Comparison of ENCODE assay signal across 23 cellular contexts in the genomic region with DNA sequence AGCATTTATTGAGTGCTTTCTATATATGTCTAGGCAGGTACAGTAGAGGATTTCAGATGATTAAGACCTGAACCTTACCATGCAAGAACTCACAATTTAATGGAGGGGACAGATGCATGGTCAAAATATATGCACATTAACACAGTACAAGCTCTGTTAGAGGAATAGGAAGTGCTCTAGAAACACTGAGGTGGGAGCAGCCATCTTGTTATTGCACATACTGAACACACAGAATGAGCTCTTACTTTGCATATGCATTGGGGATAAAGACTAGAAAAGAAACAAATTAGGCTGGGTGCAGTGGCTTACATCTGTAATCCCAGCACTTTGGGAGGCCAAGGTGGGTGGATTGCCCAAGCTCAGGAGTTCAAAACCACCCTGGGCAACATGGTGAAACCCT.
"Had no signal": no experiment of that assay in that cellular context is flagged by ENCODE, and none has a peak within 500 bp of the region (broad histone marks: within the 10 kb centered on the region; RNA-seq: fewer than 3 reads in every experiment).

No MANE protein-coding gene starts in this region.

- H3K9me3 ChIP-seq: colonic mucosa, heart left ventricle, ovary, prostate gland, tibial nerve had no signal

- H3K36me3 ChIP-seq: colonic mucosa, ovary, prostate gland, WERI-Rb-1 had no signal

- H3K4me1 ChIP-seq: colonic mucosa, prostate gland, tibial nerve had no signal

- H3K27me3 Mint-ChIP-seq: activated CD4-positive, alpha-beta T cell treated with anti-CD3 and anti-CD28 coated beads, Interleukin-2, amount 10 ng/mL, durations not matched to agents 7 days and 5 days; activated naive CD4-positive, alpha-beta T cell treated with anti-CD3 and anti-CD28 coated beads, Interleukin-2, amount 50 U/mL, for 24 hours; naive thymus-derived CD8-positive, alpha-beta T cell had no signal

- H3K27ac Mint-ChIP-seq: activated CD4-positive, alpha-beta T cell treated with anti-CD3 and anti-CD28 coated beads, Interleukin-2, amount 10 ng/mL, durations not matched to agents 7 days and 5 days; activated CD8-positive, alpha-beta T cell treated with anti-CD3 and anti-CD28 coated beads, Interleukin-2, amount 10 ng/mL, durations not matched to agents 7 days and 5 days; activated naive CD4-positive, alpha-beta T cell treated with anti-CD3 and anti-CD28 coated beads, Interleukin-2, amount 50 U/mL, for 24 hours; activated T-helper 1 cell treated with anti-CD3 and anti-CD28 coated beads, Interleukin-12 subunit alpha, Interleukin-12 subunit beta, Interleukin-2, Interleukin-4 antibody, amounts not matched to agents 30 ng/mL and 10 ng/mL and 1 ng/mL, durations not matched to agents 14 hours and 24 hours and 36 hours; mesothelial cell of epicardium had no signal

- FAIRE-seq: astrocyte, islet of Langerhans, TTC549 had no signal

- DNase-seq: activated CD4-positive, alpha-beta T cell treated with anti-CD3 and anti-CD28 coated beads, Interleukin-2, amount 10 ng/mL, durations not matched to agents 7 days and 5 days; activated CD4-positive, CD25-positive, alpha-beta regulatory T cell treated with anti-CD3 and anti-CD28 coated beads, Interleukin-2, amount 50 U/mL, for 72 hours; activated CD8-positive, alpha-beta T cell treated with anti-CD3 and anti-CD28 coated beads, Interleukin-2, amount 10 ng/mL, durations not matched to agents 7 days and 5 days; activated gamma-delta T cell treated with Interleukin-2 at 50 U/mL for 16 hours; colonic mucosa; heart left ventricle; left ventricle myocardium superior; mammary epithelial cell; naive thymus-derived CD8-positive, alpha-beta T cell; ovary; stimulated activated CD4-positive, alpha-beta T cell treated with anti-CD3 and anti-CD28 coated beads, Interleukin-2, amount 100 ng/mL, for 48 hours; stimulated activated CD8-positive, alpha-beta memory T cell treated with anti-CD3 and anti-CD28 coated beads, Interleukin-4, amount 100 ng/mL, for 48 hours; stimulated activated naive CD4-positive, alpha-beta T cell treated with Interleukin-2 at 50 U/mL for 16 hours; T-helper 1 cell; WERI-Rb-1 had no signal

- H3K4me3 ChIP-seq: colonic mucosa, heart left ventricle, ovary, prostate gland, tibial nerve had no signal

- H3K27me3 ChIP-seq: colonic mucosa, heart left ventricle, ovary, tibial nerve had no signal

- H3K9me3 Mint-ChIP-seq: activated CD4-positive, alpha-beta T cell treated with anti-CD3 and anti-CD28 coated beads, Interleukin-2, amount 10 ng/mL, durations not matched to agents 7 days and 5 days; activated naive CD4-positive, alpha-beta T cell treated with anti-CD3 and anti-CD28 coated beads, Interleukin-2, amount 50 U/mL, for 24 hours; activated T-helper 1 cell treated with anti-CD3 and anti-CD28 coated beads, Interleukin-12 subunit alpha, Interleukin-12 subunit beta, Interleukin-2, Interleukin-4 antibody, amounts not matched to agents 30 ng/mL and 10 ng/mL and 1 ng/mL, durations not matched to agents 14 hours and 24 hours and 36 hours; mesothelial cell of epicardium had no signal

- ATAC-seq: activated CD8-positive, alpha-beta T cell treated with anti-CD3 and anti-CD28 coated beads, Interleukin-2, amount 10 ng/mL, durations not matched to agents 7 days and 5 days; heart left ventricle; left ventricle myocardium superior; naive thymus-derived CD8-positive, alpha-beta T cell had no signal

- H3K4me3 Mint-ChIP-seq: activated CD4-positive, alpha-beta T cell treated with anti-CD3 and anti-CD28 coated beads, Interleukin-2, amount 10 ng/mL, durations not matched to agents 7 days and 5 days; activated CD8-positive, alpha-beta T cell treated with anti-CD3 and anti-CD28 coated beads, Interleukin-2, amount 10 ng/mL, durations not matched to agents 7 days and 5 days; activated naive CD4-positive, alpha-beta T cell treated with anti-CD3 and anti-CD28 coated beads, Interleukin-2, amount 50 U/mL, for 24 hours; activated T-helper 1 cell treated with anti-CD3 and anti-CD28 coated beads, Interleukin-12 subunit alpha, Interleukin-12 subunit beta, Interleukin-2, Interleukin-4 antibody, amounts not matched to agents 30 ng/mL and 10 ng/mL and 1 ng/mL, durations not matched to agents 14 hours and 24 hours and 36 hours; mesothelial cell of epicardium; naive thymus-derived CD8-positive, alpha-beta T cell had no signal

- H3K27ac ChIP-seq: colonic mucosa, heart left ventricle, ovary, prostate gland, tibial nerve, WERI-Rb-1 had no signal
